ENCODE assay signal across 38 cellular contexts in genomic region chr12:20123465-20123864, GRCh38.
"Had no signal": no experiment of that assay in that cellular context is flagged by ENCODE, and none has a peak within 500 bp of the region (broad histone marks: within the 10 kb centered on the region; RNA-seq: fewer than 3 reads in every experiment).

No MANE protein-coding gene starts in this region.

- H3K27me3 ChIP-seq: adrenal gland, body of pancreas, brain microvascular endothelial cell, breast epithelium had no signal

- DNase-seq: activated B cell treated with CpG ODN at 0.5 μM for 24 hours; activated CD4-positive, alpha-beta memory T cell treated with anti-CD3 and anti-CD28 coated beads for 36 hours; activated CD4-positive, alpha-beta T cell treated with anti-CD3 and anti-CD28 coated beads for 4 hours; activated CD4-positive, alpha-beta T cell treated with anti-CD3 and anti-CD28 coated beads, Interleukin-2, amount 10 ng/mL, durations not matched to agents 24 days and 14 days; activated CD4-positive, alpha-beta T cell treated with anti-CD3 and anti-CD28 coated beads, Interleukin-2, amount 50 U/mL, for 1 hour; activated CD4-positive, alpha-beta T cell treated with anti-CD3 and anti-CD28 coated beads, Interleukin-2, amount 50 U/mL, for 4 hours; activated CD4-positive, CD25-positive, alpha-beta regulatory T cell treated with anti-CD3 and anti-CD28 coated beads, Interleukin-2, amount 50 U/mL, for 72 hours; activated CD8-positive, alpha-beta memory T cell treated with anti-CD3 and anti-CD28 coated beads, Interleukin-2, amount 50 U/mL, for 4 hours; activated CD8-positive, alpha-beta T cell treated with anti-CD3 and anti-CD28 coated beads for 36 hours; activated effector memory CD4-positive, alpha-beta T cell treated with anti-CD3 and anti-CD28 coated beads, Interleukin-2, amount 50 U/mL, for 16 hours; activated gamma-delta T cell treated with Interleukin-2 at 50 U/mL for 16 hours; activated naive CD4-positive, alpha-beta T cell; activated naive CD4-positive, alpha-beta T cell treated with anti-CD3 and anti-CD28 coated beads for 36 hours; activated naive CD4-positive, alpha-beta T cell treated with anti-CD3 and anti-CD28 coated beads, Interleukin-2, amount 50 U/mL, for 16 hours; activated naive CD8-positive, alpha-beta T cell treated with anti-CD3 and anti-CD28 coated beads for 36 hours; activated T-cell treated with anti-CD3 and anti-CD28 coated beads for 4 hours; activated T-cell treated with anti-CD3 and anti-CD28 coated beads, Interleukin-2, amount 50 U/mL, for 1 hour; activated T-cell treated with anti-CD3 and anti-CD28 coated beads, Interleukin-2, amount 50 U/mL, for 4 hours; activated T-cell treated with anti-CD3 and anti-CD28 coated beads, Interleukin-2, amount 50 U/mL, for 72 hours; adrenal gland; amniotic stem cell; aorta; body of pancreas; brain microvascular endothelial cell; central memory CD4-positive, alpha-beta T cell; SW 1271; T-helper 1 cell; T-helper 2 cell; T-helper 9 cell had no signal

- ATAC-seq: activated CD8-positive, alpha-beta T cell treated with anti-CD3 and anti-CD28 coated beads for 36 hours; activated naive CD4-positive, alpha-beta T cell treated with anti-CD3 and anti-CD28 coated beads, Interleukin-2, amount 50 U/mL, for 72 hours; activated T-cell treated with anti-CD3 and anti-CD28 coated beads, Interleukin-2, amount 50 U/mL, for 4 hours; activated T-cell treated with anti-CD3 and anti-CD28 coated beads, Interleukin-2, amount 50 U/mL, for 72 hours; activated T-helper 17 cell treated with anti-CD3 and anti-CD28 coated beads, Interleukin-2, amount 50 U/mL, for 72 hours; body of pancreas had no signal

- H3K4me1 Mint-ChIP-seq: activated B cell treated with CpG ODN at 0.5 μM for 24 hours; activated CD4-positive, alpha-beta T cell treated with anti-CD3 and anti-CD28 coated beads, Interleukin-2, amount 10 ng/mL, durations not matched to agents 24 days and 14 days; activated naive CD8-positive, alpha-beta T cell treated with anti-CD3 and anti-CD28 coated beads for 36 hours; activated T-helper 17 cell treated with anti-CD3 and anti-CD28 coated beads, Interleukin-2, amount 50 U/mL, for 72 hours had no signal

- H3K36me3 ChIP-seq: adrenal gland, brain microvascular endothelial cell, breast epithelium had no signal

- FAIRE-seq: astrocyte, TTC549 had no signal

- H3K27me3 Mint-ChIP-seq: activated B cell treated with CpG ODN at 0.5 μM for 24 hours; activated CD4-positive, alpha-beta memory T cell treated with anti-CD3 and anti-CD28 coated beads for 36 hours; activated CD4-positive, alpha-beta T cell treated with anti-CD3 and anti-CD28 coated beads, Interleukin-2, amount 10 ng/mL, durations not matched to agents 24 days and 14 days; activated CD8-positive, alpha-beta T cell treated with anti-CD3 and anti-CD28 coated beads for 36 hours; activated naive CD8-positive, alpha-beta T cell treated with anti-CD3 and anti-CD28 coated beads for 36 hours had no signal

- H3K4me3 ChIP-seq: adrenal gland, body of pancreas, breast epithelium had no signal

- H3K9me3 Mint-ChIP-seq: activated B cell treated with CpG ODN at 0.5 μM for 24 hours; activated CD4-positive, alpha-beta memory T cell treated with anti-CD3 and anti-CD28 coated beads for 36 hours; activated CD4-positive, alpha-beta T cell treated with anti-CD3 and anti-CD28 coated beads, Interleukin-2, amount 10 ng/mL, durations not matched to agents 24 days and 14 days; activated CD8-positive, alpha-beta T cell treated with anti-CD3 and anti-CD28 coated beads for 36 hours; activated naive CD4-positive, alpha-beta T cell treated with anti-CD3 and anti-CD28 coated beads for 36 hours; activated naive CD8-positive, alpha-beta T cell treated with anti-CD3 and anti-CD28 coated beads for 36 hours; activated T-cell treated with anti-CD3 and anti-CD28 coated beads, Interleukin-2, amount 50 U/mL, for 72 hours; activated T-helper 1 cell treated with anti-CD3 and anti-CD28 coated beads, Interleukin-12 subunit alpha, Interleukin-12 subunit beta, Interleukin-2, Interleukin-4 antibody, amounts not matched to agents 30 ng/mL and 10 ng/mL and 1 ng/mL, durations not matched to agents 14 hours and 24 hours and 36 hours; activated T-helper 17 cell treated with anti-CD3 and anti-CD28 coated beads, Interleukin-2, amount 50 U/mL, for 72 hours; T-helper 1 cell treated with Interleukin-12 subunit alpha and Interleukin-12 subunit beta and Interleukin-4 antibody, amounts not matched to agents 30 μg/mL and 1 μg/mL, for 36 hours; T-helper 2 cell treated with Interferon-gamma antibody and Interleukin-4, amounts not matched to agents 5 μg/mL and 100 μg/mL, for 36 hours had no signal

- H3K4me3 Mint-ChIP-seq: activated B cell treated with CpG ODN at 0.5 μM for 24 hours; activated CD4-positive, alpha-beta memory T cell treated with anti-CD3 and anti-CD28 coated beads for 36 hours; activated CD4-positive, alpha-beta T cell treated with anti-CD3 and anti-CD28 coated beads, Interleukin-2, amount 10 ng/mL, durations not matched to agents 24 days and 14 days; activated CD8-positive, alpha-beta T cell treated with anti-CD3 and anti-CD28 coated beads for 36 hours; activated naive CD4-positive, alpha-beta T cell treated with anti-CD3 and anti-CD28 coated beads for 36 hours; activated naive CD8-positive, alpha-beta T cell treated with anti-CD3 and anti-CD28 coated beads for 36 hours; activated T-cell treated with anti-CD3 and anti-CD28 coated beads, Interleukin-2, amount 50 U/mL, for 4 hours; activated T-cell treated with anti-CD3 and anti-CD28 coated beads, Interleukin-2, amount 50 U/mL, for 72 hours; activated T-helper 1 cell treated with anti-CD3 and anti-CD28 coated beads, Interleukin-12 subunit alpha, Interleukin-12 subunit beta, Interleukin-2, Interleukin-4 antibody, amounts not matched to agents 30 ng/mL and 10 ng/mL and 1 ng/mL, durations not matched to agents 14 hours and 24 hours and 36 hours; activated T-helper 17 cell treated with anti-CD3 and anti-CD28 coated beads, Interleukin-2, amount 50 U/mL, for 72 hours; T-helper 1 cell treated with Interleukin-12 subunit alpha and Interleukin-12 subunit beta and Interleukin-4 antibody, amounts not matched to agents 30 μg/mL and 1 μg/mL, for 36 hours; T-helper 2 cell treated with Interferon-gamma antibody and Interleukin-4, amounts not matched to agents 5 μg/mL and 100 μg/mL, for 36 hours had no signal

- H3K27ac ChIP-seq: adrenal gland, body of pancreas, brain microvascular endothelial cell, breast epithelium, VCaP had no signal

- H3K36me3 Mint-ChIP-seq: activated CD4-positive, alpha-beta memory T cell treated with anti-CD3 and anti-CD28 coated beads for 36 hours; activated naive CD4-positive, alpha-beta T cell treated with anti-CD3 and anti-CD28 coated beads, Interleukin-2, amount 50 U/mL, for 72 hours; activated naive CD8-positive, alpha-beta T cell treated with anti-CD3 and anti-CD28 coated beads for 36 hours had no signal

- H3K9me3 ChIP-seq: adrenal gland, body of pancreas, breast epithelium had no signal

- H3K27ac Mint-ChIP-seq: activated B cell treated with CpG ODN at 0.5 μM for 24 hours; activated CD4-positive, alpha-beta memory T cell treated with anti-CD3 and anti-CD28 coated beads for 36 hours; activated CD4-positive, alpha-beta T cell treated with anti-CD3 and anti-CD28 coated beads, Interleukin-2, amount 10 ng/mL, durations not matched to agents 24 days and 14 days; activated CD8-positive, alpha-beta T cell treated with anti-CD3 and anti-CD28 coated beads for 36 hours; activated naive CD4-positive, alpha-beta T cell treated with anti-CD3 and anti-CD28 coated beads for 36 hours; activated naive CD4-positive, alpha-beta T cell treated with anti-CD3 and anti-CD28 coated beads, Interleukin-2, amount 50 U/mL, for 72 hours; activated naive CD8-positive, alpha-beta T cell treated with anti-CD3 and anti-CD28 coated beads for 36 hours; activated T-cell treated with anti-CD3 and anti-CD28 coated beads, Interleukin-2, amount 50 U/mL, for 72 hours; activated T-helper 1 cell treated with anti-CD3 and anti-CD28 coated beads, Interleukin-12 subunit alpha, Interleukin-12 subunit beta, Interleukin-2, Interleukin-4 antibody, amounts not matched to agents 30 ng/mL and 10 ng/mL and 1 ng/mL, durations not matched to agents 14 hours and 24 hours and 36 hours; activated T-helper 17 cell treated with anti-CD3 and anti-CD28 coated beads, Interleukin-2, amount 50 U/mL, for 72 hours; T-helper 1 cell treated with Interleukin-12 subunit alpha and Interleukin-12 subunit beta and Interleukin-4 antibody, amounts not matched to agents 30 μg/mL and 1 μg/mL, for 36 hours; T-helper 2 cell treated with Interferon-gamma antibody and Interleukin-4, amounts not matched to agents 5 μg/mL and 100 μg/mL, for 36 hours had no signal

- H3K4me1 ChIP-seq: adrenal gland, body of pancreas, breast epithelium had no signal
